In the genomic region with DNA sequence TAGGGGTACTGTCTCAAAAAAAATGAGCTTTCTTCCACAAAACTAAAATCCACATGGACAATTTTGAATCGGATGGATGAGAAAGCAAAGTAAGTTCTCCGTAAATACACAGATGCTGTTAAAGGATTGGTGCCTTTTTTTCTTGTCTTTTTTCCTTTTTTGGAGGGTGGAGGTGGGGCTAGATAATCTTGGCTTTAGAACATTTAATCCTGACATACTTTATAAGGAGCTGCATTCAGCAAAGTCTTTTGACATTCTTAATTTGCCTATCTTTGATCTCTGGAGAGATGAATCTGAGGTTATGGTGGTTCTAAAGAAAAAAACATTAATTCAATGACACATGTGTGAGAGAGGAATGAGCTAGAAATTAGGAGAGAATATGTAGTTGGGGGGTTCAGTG, we compare ENCODE assay signal across 1 cellular context.
TF ChIP-seq lines count a peak whose summit lies in the region.

No MANE protein-coding gene starts in this region.

TF ChIP-seq in IMR-90, 13 proteins besides CTCF, POLR2A, EP300 and RAD21:
- TF ChIP-seq MXI1 (IDR thresholded peaks at IDR 0.05; ENCODE audit: borderline replicate concordance, low read depth, low read length) = no peak
- no peak for TF ChIP-seq ELK1 (IDR thresholded peaks at IDR 0.05; ENCODE audit: borderline replicate concordance, low read depth, low read length)
- no peak for TF ChIP-seq CEBPB (IDR thresholded peaks at IDR 0.05; ENCODE audit: low read depth, low read length)
- no peak for TF ChIP-seq RFX5 (IDR thresholded peaks at IDR 0.05; ENCODE audit: low read depth, low read length)
- TF ChIP-seq, protein P1, sequence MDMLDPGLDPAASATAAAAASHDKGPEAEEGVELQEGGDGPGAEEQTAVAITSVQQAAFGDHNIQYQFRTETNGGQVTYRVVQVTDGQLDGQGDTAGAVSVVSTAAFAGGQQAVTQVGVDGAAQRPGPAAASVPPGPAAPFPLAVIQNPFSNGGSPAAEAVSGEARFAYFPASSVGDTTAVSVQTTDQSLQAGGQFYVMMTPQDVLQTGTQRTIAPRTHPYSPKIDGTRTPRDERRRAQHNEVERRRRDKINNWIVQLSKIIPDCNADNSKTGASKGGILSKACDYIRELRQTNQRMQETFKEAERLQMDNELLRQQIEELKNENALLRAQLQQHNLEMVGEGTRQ (IDR thresholded peaks at IDR 0.05; ENCODE audit: low read depth, low read length) = no peak
- no peak for TF ChIP-seq MAFK (IDR thresholded peaks at IDR 0.05; ENCODE audit: low read depth, low read length)
- TF ChIP-seq BHLHE40 (IDR thresholded peaks at IDR 0.05; ENCODE audit: low read depth, low read length) = no peak
- TF ChIP-seq MAZ (IDR thresholded peaks at IDR 0.05; ENCODE audit: borderline replicate concordance, low read depth, low read length) = no peak
- TF ChIP-seq SMC3 (IDR thresholded peaks at IDR 0.05; ENCODE audit: low read depth, low read length) = no peak
- no peak for TF ChIP-seq FOS (IDR thresholded peaks at IDR 0.05; ENCODE audit: low read depth, low read length)
- no peak for TF ChIP-seq CHD1 (IDR thresholded peaks at IDR 0.05; ENCODE audit: low read depth, low read length)
TF ChIP-seq in IMR-90: peak in this region for 0.
